ENCODE assay signal across 8 cellular contexts in the genomic region with DNA sequence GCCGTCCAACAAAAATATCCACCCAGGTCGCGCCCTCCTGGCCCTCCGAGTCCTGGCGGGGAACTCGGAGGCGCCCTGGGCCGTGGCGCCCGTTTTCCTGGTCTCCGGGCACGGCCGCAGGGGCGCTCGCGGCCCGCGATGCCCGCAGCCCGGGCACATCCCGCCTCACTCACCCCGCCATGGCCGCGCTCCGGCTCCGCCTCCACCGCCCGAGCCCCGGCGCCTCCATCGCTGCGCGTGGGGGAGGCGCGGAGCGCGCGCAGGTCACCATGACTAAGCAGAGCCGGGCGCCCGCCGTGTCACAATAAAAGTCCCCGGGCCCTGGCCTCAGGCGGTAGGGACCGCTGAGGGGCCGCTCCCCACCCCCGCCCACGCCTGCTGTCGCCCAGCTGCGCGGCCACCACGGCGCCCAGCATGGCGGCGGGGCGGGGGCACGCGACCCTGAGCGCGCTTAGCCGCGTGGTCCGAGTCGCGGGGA. TPM values are rescaled to one million over a fixed set of nuclear protein-coding genes. Genes with fewer than 3 reads are reported as not detected.
DNase-seq lines count a peak whose midpoint lies in the region; ATAC-seq and TF ChIP-seq lines count a peak whose summit lies in the region.

No MANE protein-coding gene starts in this region.

- no peaks in the 10 kb centered on the region for H3K9me3 ChIP-seq in spleen

- H3K27ac Mint-ChIP-seq in activated B cell treated with CpG ODN at 0.5 μM for 24 hours = peak overlapping the region; percentile 90

- DNase-seq in AG09309 (ENCODE audit: low read depth) (peak; percentile 41), NCI-H2227 (lab: John Stamatoyannopoulos, UW; ENCODE audit: unreplicated experiment) (peak; percentile 91), activated B cell treated with CpG ODN at 0.5 μM for 24 hours (peak; percentile 90), cardiac fibroblast (ENCODE audit: low read depth in 2 of 2) (peak; percentile 88 to 93), iris pigment epithelial cell (ENCODE audit: low read depth) (peak; percentile 84), spleen (peak; percentile 98)

- H3K9me3 Mint-ChIP-seq in activated B cell treated with CpG ODN at 0.5 μM for 24 hours = no peaks in the 10 kb centered on the region

- intact Hi-C loops in activated B cell treated with CpG ODN at 0.5 μM for 24 hours (cut with micrococcal nuclease) = loop anchor here (1.0 to 5.0 kb wide), 7 partner anchors 20 to 231 kb away; a partner anchor contains a TSS
- intact Hi-C loops in spleen (cut with DNase I; ENCODE audit: low total_unique reads) = loop anchor here (5.0 kb wide), 1 partner anchor 65 kb away; a partner anchor contains a TSS

- peak; percentile 1 for TF ChIP-seq CTCF in AG09309 (IDR thresholded peaks at IDR 0.05; ENCODE audit: control insufficient read depth, insufficient read depth, low read depth, low read length, missing control alignments)
- no peak for TF ChIP-seq CTCF in activated B cell treated with CpG ODN at 0.5 μM for 24 hours (IDR thresholded peaks at IDR 0.05)
- TF ChIP-seq CTCF in cardiac fibroblast (IDR thresholded peaks at IDR 0.05; ENCODE audit: low read depth, low read length) = no peak
- TF ChIP-seq CTCF in spleen (IDR thresholded peaks at IDR 0.05 in 8 of 11, conservative IDR thresholded peaks at IDR 0.05 in 3 of 11) = peak in 2 of 11 experiments; percentile 15 to 16

- H3K4me3 Mint-ChIP-seq in activated B cell treated with CpG ODN at 0.5 μM for 24 hours = peak overlapping the region; percentile 87

- 0 to 1% (median 0%) methylated on average over 4 to 65 of the region's 65 CpGs for WGBS in spleen, 5 donors

- H3K4me3 ChIP-seq in AG09309 (ENCODE audit: control insufficient read depth, low read depth, low read length) (peak overlapping the region; percentile 89), cardiac fibroblast (replicated peaks in 1 of 2; ENCODE audit: low read depth in 2 of 2, low read length in 2 of 2) (peak overlapping the region; percentile 86 to 90), spleen (peak overlapping the region; percentile 87 to 92 (median 89))

- peaks cover 23% of the 10 kb centered on the region for H3K4me1 Mint-ChIP-seq in activated B cell treated with CpG ODN at 0.5 μM for 24 hours

- peak; percentile 82 for ATAC-seq in HG03175 (IDR thresholded peaks at IDR 0.05; ENCODE audit: unreplicated experiment)
- peak; percentile 91 for ATAC-seq in activated B cell treated with CpG ODN at 0.5 μM for 24 hours (ENCODE audit: low read depth)

- H3K36me3 ChIP-seq in spleen = peaks cover 0 to 27% (median 14%) of the 10 kb centered on the region in 6 donors

- no peaks in the 10 kb centered on the region for H3K27me3 ChIP-seq in spleen (replicated peaks in 1 of 7)

- TF ChIP-seq POLR2A in GM18951 (IDR thresholded peaks at IDR 0.05; ENCODE audit: extremely low read depth, insufficient read depth, insufficient read length) (peak; percentile 93), spleen (IDR thresholded peaks at IDR 0.05) (peak in 2 of 3 donors; percentile 26 to 44)

- no peaks in the 10 kb centered on the region for H3K27me3 Mint-ChIP-seq in activated B cell treated with CpG ODN at 0.5 μM for 24 hours

- peaks cover 24 to 67% (median 57%) of the 10 kb centered on the region in 6 donors for H3K4me1 ChIP-seq in spleen

- peak overlapping the region; percentile 91 to 99 (median 98) for H3K27ac ChIP-seq in spleen

- CTCF ChIA-PET in activated B cell treated with CpG ODN at 0.5 μM for 24 hours (lab: Charles Lee) = no interaction called here

- in situ Hi-C loops in GM18951 (cut with MboI; ENCODE audit: low sequenced_read_pairs, unreplicated experiment) = no loop called here

- POLR2A ChIA-PET in activated B cell treated with CpG ODN at 0.5 μM for 24 hours (lab: Charles Lee) = interaction anchor here (0.5 to 1.6 kb wide), 17 partner anchors 10 to 1073 kb away, joined by 3 to 6 read pairs (median 4); a partner anchor contains a TSS

- H3K36me3 Mint-ChIP-seq in activated B cell treated with CpG ODN at 0.5 μM for 24 hours (ENCODE audit: low read depth) = peaks cover 19% of the 10 kb centered on the region

RNA-seq across cellular contexts. Expression of a gene that starts 0.6 kb away (rescaled TPM):
- 38.9 and 48.0 TPM in 2 replicates for total RNA-seq in activated B cell treated with CpG ODN at 0.5 μM for 24 hours
- 10 to 100 TPM; 41.2 to 59.5 (median 46.3) TPM for total RNA-seq in spleen
- 10 to 100 TPM; 33.3 to 46.9 (median 34.2) TPM for polyA plus RNA-seq in spleen

RNA-seq across cellular contexts. Expression of a gene that starts 14.7 kb away (rescaled TPM):
- 0.12 TPM in 1 of 2 replicates, not detected in the other for total RNA-seq in activated B cell treated with CpG ODN at 0.5 μM for 24 hours
- 10 to 100 TPM in 3 of 7 donors, 1 to 10 TPM in 4; 4.0 to 21.2 (median 9.2) TPM for total RNA-seq in spleen
- polyA plus RNA-seq in spleen = 1 to 10 TPM in 2 of 3 donors, under 1 TPM in 1; 0.52 to 2.1 (median 1.2) TPM

RNA-seq across cellular contexts. Expression of a gene that starts 41.1 kb away (rescaled TPM):
- total RNA-seq in activated B cell treated with CpG ODN at 0.5 μM for 24 hours (37.8 and 39.1 TPM in 2 replicates), spleen (10 to 100 TPM; 18.2 to 40.5 (median 31.5) TPM)
- 10 to 100 TPM; 18.7 to 36.0 (median 33.8) TPM for polyA plus RNA-seq in spleen

Comparison
In these comparisons a context has a peak if more than half of its experiments do, and no peak if none do; other contexts are left out.
1. Peak in every context shown above with its lines: DNase-seq, ATAC-seq, H3K4me3 ChIP-seq and H3K27ac ChIP-seq.
2. DNase-seq: peak in every context shown above with its lines; median percentile 98 in spleen; 91 in NCI-H2227; 90 in cardiac fibroblast; 90 in activated B cell treated with CpG ODN at 0.5 μM for 24 hours; 84 in iris pigment epithelial cell; 41 in AG09309.